Comparison of ENCODE assay signal across 8 cellular contexts in the genomic region with DNA sequence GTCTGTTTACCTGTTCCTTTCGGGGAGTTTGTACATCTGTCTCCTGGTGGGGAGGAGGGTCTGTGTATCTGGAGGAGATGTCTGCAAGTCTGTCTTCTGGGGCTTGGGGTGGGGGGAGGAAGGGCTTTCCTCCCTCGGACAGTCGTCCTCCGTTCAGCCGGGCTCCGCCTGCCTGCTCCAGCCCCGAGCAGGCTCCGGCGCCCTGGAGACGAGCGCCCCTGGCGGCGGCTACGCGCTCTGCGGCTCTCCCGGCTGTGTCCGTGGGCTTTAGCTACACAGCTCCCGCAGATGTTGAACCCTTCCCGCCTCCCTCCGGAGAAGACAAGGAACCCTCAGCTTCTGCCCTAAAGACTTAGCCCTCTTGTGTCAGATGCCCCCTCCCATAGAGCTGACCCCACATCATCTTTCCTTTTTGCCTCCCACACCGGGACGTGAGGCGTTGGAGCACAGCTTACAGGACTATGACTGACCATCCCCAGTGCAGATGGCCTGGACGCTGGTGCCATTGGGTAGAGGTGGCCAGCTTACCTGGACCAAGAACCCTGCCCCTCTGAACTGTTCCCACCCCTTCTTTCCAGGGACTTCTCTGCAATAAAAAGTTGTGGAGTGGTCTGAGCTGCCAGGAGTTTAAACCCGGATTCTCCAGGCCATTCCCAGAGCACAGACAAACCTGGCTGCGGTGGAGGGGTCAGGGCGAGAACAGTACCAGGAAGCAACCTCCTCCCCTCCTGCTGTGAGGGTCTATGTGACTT. TPM values are rescaled to one million over a fixed set of nuclear protein-coding genes. Genes with fewer than 3 reads are reported as not detected.
DNase-seq lines count a peak whose midpoint lies in the region; ATAC-seq and TF ChIP-seq lines count a peak whose summit lies in the region.

No MANE protein-coding gene starts in this region.

- H3K27ac ChIP-seq in AG04450 (ENCODE audit: low read depth, low read length) (peak overlapping the region; percentile 99), osteoblast (ENCODE audit: low read depth, low read length) (peak overlapping the region; percentile 99), thyroid gland (peak overlapping the region; percentile 97 to 99 (median 98))

- ATAC-seq in GM18861 (IDR thresholded peaks at IDR 0.05; ENCODE audit: unreplicated experiment): peak; percentile 63

- CTCF ChIA-PET in AG04450 (lab: Charles Lee): interaction anchor here (0.6 to 4.4 kb wide), 67 partner anchors 8 to 1559 kb away, joined by 3 to 121 read pairs (median 4); a partner anchor contains a TSS

- no peaks in the 10 kb centered on the region for H3K27me3 ChIP-seq in AG04450 (ENCODE audit: control insufficient read depth, insufficient read depth, low read length)
- no peaks in the 10 kb centered on the region for H3K27me3 ChIP-seq in osteoblast (ENCODE audit: insufficient read depth, low read length)
- H3K27me3 ChIP-seq in thyroid gland: no peaks in the 10 kb centered on the region

- H3K9me3 ChIP-seq in AG04450 (ENCODE audit: control insufficient read depth, insufficient read depth, low read length) (no peaks in the 10 kb centered on the region), osteoblast (ENCODE audit: low read depth, low read length) (no peaks in the 10 kb centered on the region), thyroid gland (no peaks in the 10 kb centered on the region)

- H3K36me3 ChIP-seq in osteoblast (ENCODE audit: insufficient read depth, low read length) (no peaks in the 10 kb centered on the region), thyroid gland (no peaks in the 10 kb centered on the region)

- peak overlapping the region; percentile 87 for H2AFZ ChIP-seq in osteoblast (ENCODE audit: low read length)

- DNase-seq in AG04450 (ENCODE audit: low read depth, low spot score) (peak; percentile 38), HuH-7.5 (ENCODE audit: low spot score) (peak; percentile 93), SHP77 treated with DMSO at 0.1 percent for 48 hours (lab: John Stamatoyannopoulos, UW) (peak; percentile 58), glomerular visceral epithelial cell (ENCODE audit: extremely low spot score) (peak; percentile 82), osteoblast (ENCODE audit: insufficient read length, low spot score, missing footprints) (peak; percentile 90), thyroid gland (peak; percentile 84 to 85)
- DNase-seq in activated gamma-delta T cell treated with anti-CD3 and anti-CD28 coated beads, Interleukin-2, amount 50 U/mL, for 16 hours (ENCODE audit: low read depth): peak; percentile 49

- no peaks in the 10 kb centered on the region for H4K20me1 ChIP-seq in osteoblast (ENCODE audit: insufficient read depth, low read length)

- POLR2A ChIA-PET in AG04450 (lab: Yijun Ruan, JAX): interaction anchor here (2.4 kb wide), 1 partner anchor 132 kb away, joined by 10 read pairs; no protein-coding TSS in a partner anchor

- WGBS in thyroid gland, 2 donors: 24 to 28% methylated on average over 19 to 28 of the region's 28 CpGs

- TF ChIP-seq CTCF in AG04450 (IDR thresholded peaks at IDR 0.05; ENCODE audit: low read depth, low read length) (peak; percentile 97), osteoblast (IDR thresholded peaks at IDR 0.05; ENCODE audit: extremely low read depth, low read depth, low read length) (peak; percentile 93), thyroid gland (IDR thresholded peaks at IDR 0.05) (peak; percentile 60 to 98 (median 94))

- H3K4me2 ChIP-seq in osteoblast (ENCODE audit: insufficient read depth, low read length): peak overlapping the region; percentile 77

- intact Hi-C loops in thyroid gland (cut with DNase I): no loop called here

- peak overlapping the region; percentile 17 for H3K4me3 ChIP-seq in AG04450 (ENCODE audit: low read depth, low read length)
- peak overlapping the region; percentile 61 for H3K4me3 ChIP-seq in osteoblast (ENCODE audit: insufficient read depth, low read length)
- no peak overlapping the region for H3K4me3 ChIP-seq in thyroid gland (replicated peaks in 1 of 3)

- H3K4me1 ChIP-seq in osteoblast (ENCODE audit: insufficient read depth, low read length) (peaks cover 35% of the 10 kb centered on the region), thyroid gland (peaks cover 31 to 44% of the 10 kb centered on the region in 2 donors)

- peak in 1 of 2 donors; percentile 76 for TF ChIP-seq POLR2A in thyroid gland (IDR thresholded peaks at IDR 0.05)

- no peaks in the 10 kb centered on the region for H3K79me2 ChIP-seq in osteoblast (ENCODE audit: insufficient read depth, low read length)

RNA-seq across cellular contexts. Expression of a gene that starts 4.7 kb away (rescaled TPM):
- 0.04 TPM in 1 of 2 replicates, not detected in the other for polyA plus RNA-seq in AG04450 (2011; rRNA removed)
- not detected in 2 replicates for polyA minus RNA-seq in AG04450 (2011; rRNA and poly(A)+ RNA removed)
- total RNA-seq in osteoblast (under 0.01 and 0.36 TPM in 2 replicates), thyroid gland (1 to 10 TPM in 1 of 4 donors, under 1 TPM in 3; 0.13 to 1.1 (median 0.42) TPM)

RNA-seq across cellular contexts. Expression of a gene that starts 12.2 kb away (rescaled TPM):
- polyA plus RNA-seq in AG04450 (2011; rRNA removed): 0.24 and 2.3 TPM in 2 replicates
- 0.23 and 0.39 TPM in 2 replicates for polyA minus RNA-seq in AG04450 (2011; rRNA and poly(A)+ RNA removed)
- 0.29 TPM in 1 of 2 replicates, not detected in the other for total RNA-seq in osteoblast
- total RNA-seq in thyroid gland: under 1 TPM in 2 of 4 donors, not detected in 2; 0.11 to 0.71 TPM

RNA-seq across cellular contexts. Expression of a gene that starts 42.1 kb away (rescaled TPM):
- 0.04 TPM in 1 of 2 replicates, not detected in the other for polyA plus RNA-seq in AG04450 (2011; rRNA removed)
- not detected in 2 replicates for polyA minus RNA-seq in AG04450 (2011; rRNA and poly(A)+ RNA removed)
- total RNA-seq in osteoblast (not detected in 2 replicates), thyroid gland (under 1 TPM in 3 of 4 donors, not detected in 1; 0.22 to 0.46 (median 0.40) TPM)

RNA-seq across cellular contexts. Expression of a gene that starts 46.1 kb away (rescaled TPM):
- 1.0 and 4.6 TPM in 2 replicates for polyA plus RNA-seq in AG04450 (2011; rRNA removed)
- polyA minus RNA-seq in AG04450 (2011; rRNA and poly(A)+ RNA removed): 0.60 and 1.1 TPM in 2 replicates
- total RNA-seq in osteoblast: 20.9 and 27.9 TPM in 2 replicates
- total RNA-seq in thyroid gland: 100 to 1,000 TPM; 333 to 826 (median 460) TPM

Comparison
In these comparisons a context has a peak if more than half of its experiments do, and no peak if none do; other contexts are left out.
1. DNase-seq: peak in every context shown above with its lines; median percentile 93 in HuH-7.5; 90 in osteoblast; 84 in thyroid gland; 82 in glomerular visceral epithelial cell; 58 in SHP77 treated with DMSO at 0.1 percent for 48 hours; 49 in activated gamma-delta T cell treated with anti-CD3 and anti-CD28 coated beads, Interleukin-2, amount 50 U/mL, for 16 hours; 38 in AG04450.
2. H3K4me3 ChIP-seq: peak in AG04450 (single experiment) and osteoblast (single experiment); none in thyroid gland (0 of 3).
3. Peak in every context shown above with its lines, with median percentiles within 50 percentile points of each other: H3K27ac ChIP-seq and CTCF ChIP-seq.